8 cellular contexts compared by ENCODE assay signal in the genomic region with DNA sequence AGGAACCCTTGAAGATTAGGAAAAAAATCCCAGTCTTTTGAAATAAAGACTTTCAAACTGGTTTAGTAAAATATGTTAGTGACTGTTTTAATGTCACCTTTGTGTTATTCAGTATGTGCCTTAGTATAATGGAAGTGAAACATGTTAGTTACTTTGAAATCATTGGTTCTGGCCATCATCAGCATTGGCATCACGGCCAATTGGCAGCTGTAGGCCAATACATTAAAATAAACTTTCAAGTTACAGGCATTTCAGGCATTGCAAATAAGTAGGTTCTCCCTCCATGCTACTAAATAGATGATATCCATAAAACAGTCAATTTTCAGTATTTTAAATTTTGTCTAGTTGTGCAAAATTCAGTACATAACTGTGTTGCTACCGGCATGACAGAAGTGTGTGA. TPM values are rescaled to one million over a fixed set of nuclear protein-coding genes. Genes with fewer than 3 reads are reported as not detected.
DNase-seq lines count a peak whose midpoint lies in the region; ATAC-seq, FAIRE-seq and TF ChIP-seq lines count a peak whose summit lies in the region.

No MANE protein-coding gene starts in this region.

- H3K4me1 Mint-ChIP-seq in Calu3 (ENCODE audit: low read depth, unreplicated experiment), result no peaks in the 10 kb centered on the region

- H3K36me3 ChIP-seq in Panc1 (ENCODE audit: control insufficient read depth, insufficient read depth, low read length), result peaks cover 12% of the 10 kb centered on the region
- no peaks in the 10 kb centered on the region for H3K36me3 ChIP-seq in endocrine pancreas (ENCODE audit: control insufficient read depth, insufficient read depth, low read length)
- no peaks in the 10 kb centered on the region for H3K36me3 ChIP-seq in pancreas

- DNase-seq in Calu3, result no peak
- no peak for DNase-seq in Panc1 (ENCODE audit: low read depth, low spot score)
- DNase-seq in pancreas, result no peak
- DNase-seq in DMS53 treated with DMSO at 0.1 percent for 48 hours (lab: John Stamatoyannopoulos, UW; ENCODE audit: unreplicated experiment), result no peak
- DNase-seq in activated CD4-positive, alpha-beta T cell treated with anti-CD3 and anti-CD28 coated beads, Interleukin-2, amount 50 U/mL, for 1 hour, result no peak
- DNase-seq in left lobe of liver (ENCODE audit: low spot score), result no peak

- no peak for FAIRE-seq in pancreas (lab: Jason Lieb, UNC)

- H3K4me3 ChIP-seq in Panc1 (ENCODE audit: low read depth in 2 of 2, low read length in 2 of 2) (peak overlapping the region; percentile 80 to 89), endocrine pancreas (ENCODE audit: control insufficient read depth, insufficient read depth, low read length) (peak overlapping the region; percentile 96), pancreas (peak overlapping the region in 3 of 4 donors; percentile 60 to 74 (median 72))

- CTCF ChIA-PET in Calu3 (lab: Charles Lee), result interaction anchor here (1.3 kb wide), 1 partner anchor 26 kb away, joined by 3 read pairs; no protein-coding TSS in a partner anchor
- CTCF ChIA-PET in Panc1 (lab: Charles Lee), result interaction anchor here (0.8 kb wide), 1 partner anchor 159 kb away, joined by 3 read pairs; no protein-coding TSS in a partner anchor

- H3K9ac ChIP-seq in endocrine pancreas (ENCODE audit: control insufficient read depth, insufficient read depth, low read length), result peak overlapping the region; percentile 65

- H3K9me3 ChIP-seq in Panc1 (ENCODE audit: control insufficient read depth, insufficient read depth, low read depth, low read length) (no peaks in the 10 kb centered on the region), endocrine pancreas (ENCODE audit: control insufficient read depth, low read length) (no peaks in the 10 kb centered on the region), pancreas (no peaks in the 10 kb centered on the region)

- H3K27ac Mint-ChIP-seq in Calu3 (ENCODE audit: unreplicated experiment), result no peak overlapping the region

- POLR2A ChIA-PET in Panc1 (lab: Charles Lee), result no interaction called here

- H3K27me3 Mint-ChIP-seq in Calu3 (ENCODE audit: unreplicated experiment), result no peaks in the 10 kb centered on the region

- TF ChIP-seq CTCF in Calu3 (IDR thresholded peaks at IDR 0.05; ENCODE audit: unreplicated experiment) (no peak), Panc1 (IDR thresholded peaks at IDR 0.05) (no peak), pancreas (IDR thresholded peaks at IDR 0.05) (no peak)

- H3K36me3 Mint-ChIP-seq in Calu3 (ENCODE audit: insufficient read depth, unreplicated experiment), result peaks cover 62% of the 10 kb centered on the region

- intact Hi-C loops in Calu3 (cut with micrococcal nuclease; ENCODE audit: unreplicated experiment) (no loop called here), Panc1 (cut with micrococcal nuclease; ENCODE audit: unreplicated experiment) (no loop called here), pancreas (cut with DNase I) (no loop called here)

- WGBS in pancreas, 2 donors, result 21 to 30% methylated on average over 2 of the region's 2 CpGs

- H3K27ac ChIP-seq in Panc1 (ENCODE audit: low read length), result peak overlapping the region; percentile 92
- H3K27ac ChIP-seq in pancreas, result peak overlapping the region in 3 of 4 donors; percentile 90 to 94 (median 91)

- H3K4me1 ChIP-seq in Panc1 (ENCODE audit: control insufficient read depth, insufficient read depth, low read length), result peaks cover 36% of the 10 kb centered on the region
- peaks cover 31% of the 10 kb centered on the region for H3K4me1 ChIP-seq in endocrine pancreas (ENCODE audit: control insufficient read depth, insufficient read depth, low read length)
- peaks cover 10 to 15% (median 14%) of the 10 kb centered on the region in 3 donors for H3K4me1 ChIP-seq in pancreas

- in situ Hi-C loops in Panc1 (cut with HindIII; ENCODE audit: low pct_unique_long_range_greater_than_20kb, low sequenced_read_pairs), result no loop called here

- H3K27me3 ChIP-seq in Panc1 (ENCODE audit: control insufficient read depth, insufficient read depth, low read length) (no peaks in the 10 kb centered on the region), endocrine pancreas (ENCODE audit: control insufficient read depth, insufficient read depth, low read length) (no peaks in the 10 kb centered on the region), pancreas (no peaks in the 10 kb centered on the region)

- no peaks in the 10 kb centered on the region for H3K9me3 Mint-ChIP-seq in Calu3 (ENCODE audit: low read depth, unreplicated experiment)

- BruUV-seq in Calu3 (replicated peaks; lab: Mats Ljungman, UMichigan), result no TSS peak
- no TSS peak for BruUV-seq in Panc1 (replicated peaks; lab: Mats Ljungman, UMichigan)

- peak overlapping the region; percentile 77 for H3K4me3 Mint-ChIP-seq in Calu3 (ENCODE audit: low read depth, unreplicated experiment)

- no peak for ATAC-seq in Panc1
- no peak for ATAC-seq in pancreas
- no peak for ATAC-seq in HG03139 (IDR thresholded peaks at IDR 0.05; ENCODE audit: unreplicated experiment)
- ATAC-seq in left lobe of liver, result no peak

RNA-seq across cellular contexts. Expression of a gene that starts 4.5 kb away (rescaled TPM):
- total RNA-seq in Calu3 (2022) (27.4 and 29.5 TPM in 2 replicates), Panc1 (2021; ENCODE audit: unreplicated experiment) (33.7 TPM), pancreas (10 to 100 TPM in 3 of 6 donors, 1 to 10 TPM in 3; 8.0 to 17.5 (median 10.2) TPM), left lobe of liver (12.7 TPM)
- polyA plus RNA-seq in Panc1 (2012; ENCODE audit: insufficient read length), result 11.7 TPM
- polyA plus RNA-seq in pancreas, result 1 to 10 TPM; 5.2 to 9.5 TPM

RNA-seq across cellular contexts. Expression of a gene that starts 4.6 kb away (rescaled TPM):
- total RNA-seq in Calu3 (2022), result 5.6 and 6.0 TPM in 2 replicates
- 7.2 TPM for total RNA-seq in Panc1 (2021; ENCODE audit: unreplicated experiment)
- 3.4 TPM for polyA plus RNA-seq in Panc1 (2012; ENCODE audit: insufficient read length)
- total RNA-seq in pancreas, result 1 to 10 TPM; 3.5 to 6.7 (median 5.3) TPM
- 1 to 10 TPM; 1.5 to 2.3 TPM for polyA plus RNA-seq in pancreas
- 1.4 TPM for total RNA-seq in left lobe of liver
